Comparison of ENCODE assay signal across 10 cellular contexts in genomic region chr18:6004683-6005082, GRCh38.
DNase-seq lines count a peak whose midpoint lies in the region; ATAC-seq, FAIRE-seq and TF ChIP-seq lines count a peak whose summit lies in the region.
"Had no signal": no experiment of that assay in that cellular context is flagged by ENCODE, and none has a peak within 500 bp of the region (broad histone marks: within the 10 kb centered on the region; RNA-seq: fewer than 3 reads in every experiment).

No MANE protein-coding gene starts in this region.

- CTCF ChIA-PET in HepG2 (lab: Yijun Ruan, JAX; ENCODE audit: low intra/inter-chr PET ratio, low total read pairs), result no interaction called here
- CTCF ChIA-PET in PC-9 (lab: Charles Lee), result no interaction called here

- H3K4me3 ChIP-seq in GM06990 (replicated peaks; ENCODE audit: low read depth, low read length) (no peak overlapping the region), HepG2 (replicated peaks in 1 of 3; ENCODE audit: insufficient read depth in 1 of 3, low read depth in 2 of 3, low read length in 3 of 3) (no peak overlapping the region), PC-9 (no peak overlapping the region)
- H3K4me3 ChIP-seq: smooth muscle cell had no signal

- no peaks in the 10 kb centered on the region for H3F3A ChIP-seq in PC-9 (ENCODE audit: insufficient read depth, low read depth)

- peaks cover 3% of the 10 kb centered on the region for H3K4me1 ChIP-seq in HepG2 (ENCODE audit: insufficient read depth, low read length)
- H3K4me1 ChIP-seq in PC-9 (replicated peaks; ENCODE audit: insufficient read depth), result no peaks in the 10 kb centered on the region

- no peaks in the 10 kb centered on the region for H3K9me2 ChIP-seq in PC-9 (ENCODE audit: insufficient read depth)

- H4K20me1 ChIP-seq in HepG2 (ENCODE audit: insufficient read depth, low read length) (no peaks in the 10 kb centered on the region), PC-9 (ENCODE audit: insufficient read depth) (no peaks in the 10 kb centered on the region)

- H3K4me2 ChIP-seq in HepG2 (ENCODE audit: low read depth, low read length) (no peak overlapping the region), PC-9 (no peak overlapping the region)
- H3K4me2 ChIP-seq: smooth muscle cell had no signal

- DNase-seq in GM06990 (ENCODE audit: extremely low read depth, insufficient read length), result peak; percentile 30
- no peak for DNase-seq in HepG2 (ENCODE audit: low spot score)
- DNase-seq in PC-9, result no peak
- DNase-seq in NCI-H2107 treated with DMSO at 0.1 percent for 48 hours (lab: John Stamatoyannopoulos, UW; ENCODE audit: unreplicated experiment), result no peak
- DNase-seq in SHP77 (lab: John Stamatoyannopoulos, UW), result no peak

- no peak for TF ChIP-seq POLR2A in HepG2 (IDR thresholded peaks at IDR 0.05; ENCODE audit: insufficient read depth in 1 of 2, low read depth in 2 of 2, low read length in 2 of 2)

- no peak for FAIRE-seq in HepG2 (lab: Jason Lieb, UNC)

- H3K27me3 ChIP-seq in GM06990 (replicated peaks; ENCODE audit: control insufficient read depth, insufficient read depth, low read length) (no peaks in the 10 kb centered on the region), HepG2 (ENCODE audit: control insufficient read depth in 1 of 2, insufficient read depth in 2 of 2, low read length in 2 of 2) (no peaks in the 10 kb centered on the region), PC-9 (ENCODE audit: insufficient read depth, low read depth) (peaks cover 47% of the 10 kb centered on the region)

- WGBS in HepG2 (ENCODE audit: low lambda C conversion rate), result 97% methylated on average over 3 of the region's 3 CpGs

- H3K36me3 ChIP-seq in GM06990 (ENCODE audit: control insufficient read depth, insufficient read depth, low read length) (no peaks in the 10 kb centered on the region), HepG2 (replicated peaks in 1 of 2; ENCODE audit: control insufficient read depth in 1 of 2, insufficient read depth in 2 of 2, low read length in 2 of 2) (no peaks in the 10 kb centered on the region), PC-9 (ENCODE audit: low read depth) (no peaks in the 10 kb centered on the region)

- H2AFZ ChIP-seq in HepG2 (ENCODE audit: low read length), result no peak overlapping the region
- H2AFZ ChIP-seq in PC-9, result no peak overlapping the region

- peak; percentile 95 for ATAC-seq in GM19025 (IDR thresholded peaks at IDR 0.05; ENCODE audit: low read depth, unreplicated experiment)
- ATAC-seq in HG02678 (IDR thresholded peaks at IDR 0.05; ENCODE audit: unreplicated experiment), result peak; percentile 99
- peak; percentile 99 for ATAC-seq in HG03521 (IDR thresholded peaks at IDR 0.05; ENCODE audit: unreplicated experiment)
- no peak for ATAC-seq in HepG2

- TF ChIP-seq EP300 in HepG2 (IDR thresholded peaks at IDR 0.05; ENCODE audit: low read depth in 2 of 2, low read length in 2 of 2), result no peak
- no peak for TF ChIP-seq EP300 in HepG2 (CRISPR knock-in tag; IDR thresholded peaks at IDR 0.05; ENCODE audit: borderline replicate concordance)

- no peaks in the 10 kb centered on the region for H3K79me2 ChIP-seq in HepG2 (ENCODE audit: insufficient read depth, low read length)
- H3K79me2 ChIP-seq in PC-9 (ENCODE audit: low read depth), result no peaks in the 10 kb centered on the region

- H3K9me3 ChIP-seq in HepG2 (ENCODE audit: low read length) (0 out of 2 replicates have a peak, but pooled peaks cover 6% of the 10 kb centered on the region), PC-9 (ENCODE audit: insufficient read depth, low read depth) (no peaks in the 10 kb centered on the region)

- POLR2A ChIA-PET in HepG2 (lab: Yijun Ruan, JAX), result no interaction called here
- POLR2A ChIA-PET in PC-9 (lab: Charles Lee; ENCODE audit: unreplicated experiment), result no interaction called here

- H3K27ac ChIP-seq in HepG2 (ENCODE audit: extremely low read length, insufficient read depth, low read length) (no peak overlapping the region), PC-9 (no peak overlapping the region)
- H3K27ac ChIP-seq: C4-2B had no signal

- intact Hi-C loops in HepG2 (cut with micrococcal nuclease; ENCODE audit: unreplicated experiment), result no loop called here
- intact Hi-C loops in PC-9 (cut with micrococcal nuclease; ENCODE audit: unreplicated experiment), result no loop called here

- BruUV-seq in HepG2 (replicated peaks; lab: Mats Ljungman, UMichigan) (no TSS peak), PC-9 (replicated peaks; lab: Mats Ljungman, UMichigan) (no TSS peak)

- in situ Hi-C loops in HepG2 (cut with HindIII; ENCODE audit: extremely low pct_ligation_motif_present, low pct_unique_long_range_greater_than_20kb), result no loop called here

- no peak for TF ChIP-seq RAD21 in HepG2 (CRISPR knock-in tag; IDR thresholded peaks at IDR 0.05)

- H3K9ac ChIP-seq in HepG2 (ENCODE audit: insufficient read depth, low read depth, low read length), result no peak overlapping the region

- TF ChIP-seq CTCF in GM06990 (IDR thresholded peaks at IDR 0.05; ENCODE audit: insufficient read depth, low read length, poor library complexity, severe bottlenecking) (no peak), HepG2 (CRISPR knock-in tag; IDR thresholded peaks at IDR 0.05) (no peak), PC-9 (conservative IDR thresholded peaks at IDR 0.05) (no peak)

TF ChIP-seq in HepG2, 621 proteins besides CTCF, POLR2A, EP300 and RAD21:
- no peak for TF ChIP-seq ZNF784 (CRISPR knock-in tag; IDR thresholded peaks at IDR 0.05; ENCODE audit: borderline replicate concordance)
- TF ChIP-seq EZH2 (conservative IDR thresholded peaks at IDR 0.05; ENCODE audit: low read depth, low read length), result no peak
- no peak for TF ChIP-seq ZFP41 (CRISPR knock-in tag; IDR thresholded peaks at IDR 0.05; ENCODE audit: borderline replicate concordance)
- TF ChIP-seq CENPX (CRISPR knock-in tag; IDR thresholded peaks at IDR 0.05), result no peak
- TF ChIP-seq E2F5 (CRISPR knock-in tag; conservative IDR thresholded peaks at IDR 0.05), result no peak
- no peak for TF ChIP-seq PHF21A (CRISPR knock-in tag; IDR thresholded peaks at IDR 0.05)
- TF ChIP-seq ZNF703 (CRISPR knock-in tag; IDR thresholded peaks at IDR 0.05; ENCODE audit: borderline replicate concordance), result no peak
- TF ChIP-seq ZSCAN29 (CRISPR knock-in tag; conservative IDR thresholded peaks at IDR 0.05), result no peak
- no peak for TF ChIP-seq SPEN (CRISPR knock-in tag; IDR thresholded peaks at IDR 0.05; ENCODE audit: low read depth)
- no peak for TF ChIP-seq ZKSCAN5 (CRISPR knock-in tag; IDR thresholded peaks at IDR 0.05)
